In genomic region chr19:979318-979741, GRCh38 we compare ENCODE assay signal across 2 cellular contexts.
TF ChIP-seq lines count a peak whose summit lies in the region.

No MANE protein-coding gene starts in this region.

TF ChIP-seq in GM23338, 12 proteins besides CTCF, POLR2A, EP300 and RAD21:
- TF ChIP-seq EZH2 (IDR thresholded peaks at IDR 0.05; ENCODE audit: low read depth, unreplicated experiment) (no peak), REST (IDR thresholded peaks at IDR 0.05; ENCODE audit: unreplicated experiment) (no peak)

TF ChIP-seq in H1, 55 proteins besides CTCF, POLR2A, EP300 and RAD21:
- TF ChIP-seq PHF8 (conservative IDR thresholded peaks at IDR 0.05; ENCODE audit: low read depth, low read length), result no peak
- TF ChIP-seq GTF2F1 (IDR thresholded peaks at IDR 0.05; ENCODE audit: borderline replicate concordance, low read depth, low read length), result no peak
- no peak for TF ChIP-seq TAF7 (optimal IDR thresholded peaks at IDR 0.05; ENCODE audit: borderline replicate concordance, low read depth, low read length)
- no peak for TF ChIP-seq BRCA1 (IDR thresholded peaks at IDR 0.05; ENCODE audit: low read depth, low read length)
- no peak for TF ChIP-seq ZNF274 (IDR thresholded peaks at IDR 0.05; ENCODE audit: borderline replicate concordance, extremely low read depth, low read length)
- no peak for TF ChIP-seq ASH2L (IDR thresholded peaks at IDR 0.05; ENCODE audit: low read length)
- TF ChIP-seq CHD2 (IDR thresholded peaks at IDR 0.05; ENCODE audit: low read length), result no peak
- no peak for TF ChIP-seq CREB1 (IDR thresholded peaks at IDR 0.05)
- no peak for TF ChIP-seq KDM5A (IDR thresholded peaks at IDR 0.05; ENCODE audit: low read length)
- TF ChIP-seq KDM1A (IDR thresholded peaks at IDR 0.05; ENCODE audit: borderline replicate concordance, low read length), result no peak
- no peak for TF ChIP-seq RXRA (IDR thresholded peaks at IDR 0.05; ENCODE audit: insufficient read depth, low read depth, low read length)
- no peak for TF ChIP-seq CBX5 (IDR thresholded peaks at IDR 0.05; ENCODE audit: low read depth, low read length)
- no peak for TF ChIP-seq SRF (IDR thresholded peaks at IDR 0.05; ENCODE audit: low read depth, low read length)
- no peak for TF ChIP-seq JUN (IDR thresholded peaks at IDR 0.05; ENCODE audit: low read depth, low read length)
- no peak for TF ChIP-seq RBBP5 (IDR thresholded peaks at IDR 0.05; ENCODE audit: borderline replicate concordance, low read depth, low read length)
- no peak for TF ChIP-seq CEBPB (IDR thresholded peaks at IDR 0.05; ENCODE audit: low read depth, low read length)
- no peak for TF ChIP-seq CHD7 (IDR thresholded peaks at IDR 0.05; ENCODE audit: insufficient replicate concordance, low read length)
- no peak for TF ChIP-seq GABPA (IDR thresholded peaks at IDR 0.05; ENCODE audit: borderline replicate concordance, insufficient read depth, low read length)
- TF ChIP-seq RNF2 (IDR thresholded peaks at IDR 0.05; ENCODE audit: borderline replicate concordance, low read depth, low read length, missing control alignments, poor library complexity, severe bottlenecking), result no peak
TF ChIP-seq in H1: peak in this region for 0.
